13 cellular contexts compared by ENCODE assay signal in the genomic region with DNA sequence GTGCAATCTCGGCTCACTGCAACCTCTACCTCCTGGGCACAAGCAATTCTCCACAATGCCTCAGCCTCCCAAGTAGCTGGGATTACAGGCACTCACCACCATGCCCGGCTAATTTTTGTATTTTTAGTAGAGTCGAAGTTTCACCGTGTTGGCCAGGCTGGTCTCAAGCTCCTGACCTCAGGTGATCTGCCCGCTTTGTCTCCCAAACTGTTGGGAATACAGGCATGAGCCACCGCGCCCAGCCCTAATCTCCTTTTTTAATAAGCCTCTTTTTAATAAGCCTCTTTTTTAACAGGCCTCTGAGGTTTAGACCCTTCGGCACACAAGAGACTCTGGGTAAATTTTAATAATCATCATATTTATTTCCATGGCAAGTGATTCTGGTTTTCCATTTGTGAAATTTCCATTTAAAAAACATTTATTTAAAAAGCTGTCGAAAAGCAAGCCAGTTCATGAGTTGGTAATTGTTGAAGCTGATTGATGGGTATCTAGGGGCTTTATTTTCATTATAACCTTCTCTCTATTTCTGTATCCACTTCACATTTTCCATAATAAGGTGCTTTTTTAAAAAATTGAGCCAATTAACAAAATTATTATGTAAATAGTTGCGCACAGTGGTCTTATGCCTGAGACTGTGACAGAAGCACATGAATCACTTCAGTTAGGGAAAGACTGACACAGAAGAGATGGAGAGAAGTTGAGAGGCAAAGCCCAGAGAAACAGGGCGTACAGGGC.
DNase-seq lines count a peak whose midpoint lies in the region; ATAC-seq and TF ChIP-seq lines count a peak whose summit lies in the region.
"Had no signal": no experiment of that assay in that cellular context is flagged by ENCODE, and none has a peak within 500 bp of the region (broad histone marks: within the 10 kb centered on the region; RNA-seq: fewer than 3 reads in every experiment).

No MANE protein-coding gene starts in this region.

- no peak for ATAC-seq in central memory CD8-positive, alpha-beta T cell (replicated peaks; ENCODE audit: extremely low read depth, poor library complexity, severe bottlenecking)
- ATAC-seq in stimulated activated naive B cell treated with anti-CD40 and anti-IgM and Interleukin-4, amounts not matched to agents 10 μg/mL and 1 μg/mL and 100 μg/mL, for 72 hours (replicated peaks), result no peak
- no peak for ATAC-seq in GM21447 (IDR thresholded peaks at IDR 0.05; ENCODE audit: unreplicated experiment)
- ATAC-seq: activated CD4-positive, CD25-positive, alpha-beta regulatory T cell treated with anti-CD3 and anti-CD28 coated beads, Interleukin-2, amount 50 U/mL, for 24 hours had no signal

- H3K9ac ChIP-seq in OCI-LY3 (ENCODE audit: low read length), result peak overlapping the region; percentile 94

- TF ChIP-seq CTCF in OCI-LY3 (IDR thresholded peaks at IDR 0.05; ENCODE audit: low read depth, low read length), result no peak

- H2AFZ ChIP-seq in OCI-LY3 (ENCODE audit: low read depth, low read length), result no peak overlapping the region

- H3K4me1 Mint-ChIP-seq in activated T-cell treated with anti-CD3 and anti-CD28 coated beads, Interleukin-2, amount 50 U/mL, for 24 hours (ENCODE audit: low read depth), result peaks cover 64% of the 10 kb centered on the region
- peaks cover 47% of the 10 kb centered on the region for H3K4me1 Mint-ChIP-seq in central memory CD8-positive, alpha-beta T cell
- H3K4me1 Mint-ChIP-seq in stimulated activated naive B cell treated with anti-CD40 and anti-IgM and Interleukin-4, amounts not matched to agents 10 μg/mL and 1 μg/mL and 100 μg/mL, for 72 hours, result peaks cover 69 to 88% of the 10 kb centered on the region in 2 donors

- H3K36me3 ChIP-seq in OCI-LY3 (replicated peaks; ENCODE audit: low read depth, low read length), result peaks cover 82% of the 10 kb centered on the region
- H3K36me3 ChIP-seq: pancreas had no signal

- H3K9me3 ChIP-seq in OCI-LY3 (ENCODE audit: insufficient read depth, low read length), result peaks cover 8% of the 10 kb centered on the region; the same call in 1 of the 2 replicates
- H3K9me3 ChIP-seq: pancreas had no signal

- DNase-seq in activated T-cell treated with anti-CD3 and anti-CD28 coated beads, Interleukin-2, amount 50 U/mL, for 24 hours, result no peak
- no peak for DNase-seq in activated T-cell treated with anti-CD3 and anti-CD28 coated beads for 4 hours
- no peak for DNase-seq in central memory CD8-positive, alpha-beta T cell (ENCODE audit: low spot score in 2 of 2)
- no peak for DNase-seq in stimulated activated naive B cell treated with anti-CD40 and anti-IgM and Interleukin-4, amounts not matched to agents 10 μg/mL and 1 μg/mL and 100 μg/mL, for 72 hours
- no peak for DNase-seq in NCI-H526 treated with DMSO at 0.1 percent for 48 hours (lab: John Stamatoyannopoulos, UW)
- no peak for DNase-seq in NCI-H146 treated with DMSO at 0.1 percent for 48 hours (lab: John Stamatoyannopoulos, UW; ENCODE audit: unreplicated experiment)
- DNase-seq: central memory CD4-positive, alpha-beta T cell; DMS53; pancreas had no signal

- peak overlapping the region; percentile 85 for H3K4me3 Mint-ChIP-seq in activated T-cell treated with anti-CD3 and anti-CD28 coated beads, Interleukin-2, amount 50 U/mL, for 24 hours
- H3K4me3 Mint-ChIP-seq in central memory CD8-positive, alpha-beta T cell, result peak overlapping the region; percentile 8
- peak overlapping the region; percentile 82 to 86 for H3K4me3 Mint-ChIP-seq in stimulated activated naive B cell treated with anti-CD40 and anti-IgM and Interleukin-4, amounts not matched to agents 10 μg/mL and 1 μg/mL and 100 μg/mL, for 72 hours

- no peaks in the 10 kb centered on the region for H3K9me3 Mint-ChIP-seq in activated T-cell treated with anti-CD3 and anti-CD28 coated beads, Interleukin-2, amount 50 U/mL, for 24 hours
- no peaks in the 10 kb centered on the region for H3K9me3 Mint-ChIP-seq in central memory CD8-positive, alpha-beta T cell
- H3K9me3 Mint-ChIP-seq in stimulated activated naive B cell treated with anti-CD40 and anti-IgM and Interleukin-4, amounts not matched to agents 10 μg/mL and 1 μg/mL and 100 μg/mL, for 72 hours, result no peaks in the 10 kb centered on the region

- peaks cover 1% of the 10 kb centered on the region; the same call in 1 of the 2 replicates for H4K20me1 ChIP-seq in OCI-LY3 (ENCODE audit: insufficient read depth, low read length)

- peaks cover 76% of the 10 kb centered on the region for H3K36me3 Mint-ChIP-seq in activated T-cell treated with anti-CD3 and anti-CD28 coated beads, Interleukin-2, amount 50 U/mL, for 24 hours (ENCODE audit: low read depth)
- H3K36me3 Mint-ChIP-seq in central memory CD8-positive, alpha-beta T cell (ENCODE audit: insufficient read depth), result peaks cover 11% of the 10 kb centered on the region
- H3K36me3 Mint-ChIP-seq in stimulated activated naive B cell treated with anti-CD40 and anti-IgM and Interleukin-4, amounts not matched to agents 10 μg/mL and 1 μg/mL and 100 μg/mL, for 72 hours, result peaks cover 60 to 86% of the 10 kb centered on the region in 2 donors

- H3K79me2 ChIP-seq in OCI-LY3 (ENCODE audit: low read length), result peaks cover 97% of the 10 kb centered on the region

- H3K4me3 ChIP-seq in OCI-LY3 (ENCODE audit: low read length), result peak overlapping the region; percentile 79
- H3K4me3 ChIP-seq: pancreas, skin epidermis had no signal

- peak overlapping the region; percentile 96 for H3K27ac ChIP-seq in OCI-LY3 (ENCODE audit: low read length)
- H3K27ac ChIP-seq: pancreas had no signal

- H3K4me1 ChIP-seq in OCI-LY3 (ENCODE audit: low read length), result peaks cover 87% of the 10 kb centered on the region

- H3K27me3 Mint-ChIP-seq in activated T-cell treated with anti-CD3 and anti-CD28 coated beads, Interleukin-2, amount 50 U/mL, for 24 hours, result no peaks in the 10 kb centered on the region
- H3K27me3 Mint-ChIP-seq in central memory CD8-positive, alpha-beta T cell, result no peaks in the 10 kb centered on the region
- no peaks in the 10 kb centered on the region for H3K27me3 Mint-ChIP-seq in stimulated activated naive B cell treated with anti-CD40 and anti-IgM and Interleukin-4, amounts not matched to agents 10 μg/mL and 1 μg/mL and 100 μg/mL, for 72 hours

- H3K27ac Mint-ChIP-seq in activated T-cell treated with anti-CD3 and anti-CD28 coated beads, Interleukin-2, amount 50 U/mL, for 24 hours, result peak overlapping the region; percentile 99
- peak overlapping the region; percentile 95 for H3K27ac Mint-ChIP-seq in central memory CD8-positive, alpha-beta T cell (ENCODE audit: low read depth)
- H3K27ac Mint-ChIP-seq in stimulated activated naive B cell treated with anti-CD40 and anti-IgM and Interleukin-4, amounts not matched to agents 10 μg/mL and 1 μg/mL and 100 μg/mL, for 72 hours, result peak overlapping the region; percentile 96

- no peaks in the 10 kb centered on the region for H3K27me3 ChIP-seq in OCI-LY3 (ENCODE audit: low read depth, low read length)
- H3K27me3 ChIP-seq: pancreas had no signal

- peak overlapping the region; percentile 91 for H3K4me2 ChIP-seq in OCI-LY3 (ENCODE audit: low read length)

Comparison
In these comparisons a context has a peak if more than half of its experiments do, and no peak if none do; other contexts are left out.
1. H3K4me3 Mint-ChIP-seq: peak in every context shown above with its lines; median percentile 85 in activated T-cell treated with anti-CD3 and anti-CD28 coated beads, Interleukin-2, amount 50 U/mL, for 24 hours; 84 in stimulated activated naive B cell treated with anti-CD40 and anti-IgM and Interleukin-4, amounts not matched to agents 10 μg/mL and 1 μg/mL and 100 μg/mL, for 72 hours; 8 in central memory CD8-positive, alpha-beta T cell.